1 cellular context compared by ENCODE assay signal in the genomic region with DNA sequence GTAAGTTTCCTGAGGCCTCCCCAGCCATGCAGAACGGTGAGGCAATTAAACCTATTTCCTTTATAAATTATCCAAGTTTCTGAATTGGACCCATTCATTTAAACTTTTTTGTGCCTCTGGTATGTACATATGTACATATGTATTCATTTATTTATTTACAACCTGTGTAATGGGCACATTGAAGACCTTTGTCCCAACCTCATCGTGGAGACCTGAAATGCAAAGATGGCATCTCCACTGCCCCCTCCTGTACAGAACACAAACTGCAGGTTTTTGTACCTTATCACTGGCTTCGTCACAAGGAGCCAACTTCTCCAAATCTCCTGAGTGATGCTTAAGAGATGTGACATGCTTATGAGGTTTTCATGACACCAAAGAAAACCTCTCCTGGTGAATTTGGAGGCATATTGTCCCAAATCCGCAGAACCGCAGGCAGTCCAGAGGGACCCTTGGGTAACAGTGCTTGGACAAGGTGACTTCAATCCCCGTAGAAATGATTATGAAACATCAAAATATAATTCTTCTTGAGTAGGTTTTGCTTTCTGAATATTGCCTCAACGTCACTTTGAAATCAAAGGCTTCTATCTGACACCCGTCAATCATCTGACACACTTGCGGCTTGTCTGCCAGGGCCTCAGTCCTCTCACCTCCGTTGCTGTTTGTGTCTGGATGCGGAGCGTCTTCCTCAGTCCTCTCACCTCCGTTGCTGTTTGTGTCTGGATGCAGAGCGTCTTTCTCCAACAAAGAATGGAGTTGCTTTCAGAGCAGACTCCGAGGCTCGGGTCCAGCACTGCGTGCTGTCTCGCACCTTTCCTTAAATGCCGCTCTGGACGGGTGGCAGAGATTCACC.
TF ChIP-seq lines count a peak whose summit lies in the region.

No MANE protein-coding gene starts in this region.

TF ChIP-seq in HCT116, 20 proteins besides CTCF, POLR2A, EP300 and RAD21:
- TF ChIP-seq, protein P1, sequence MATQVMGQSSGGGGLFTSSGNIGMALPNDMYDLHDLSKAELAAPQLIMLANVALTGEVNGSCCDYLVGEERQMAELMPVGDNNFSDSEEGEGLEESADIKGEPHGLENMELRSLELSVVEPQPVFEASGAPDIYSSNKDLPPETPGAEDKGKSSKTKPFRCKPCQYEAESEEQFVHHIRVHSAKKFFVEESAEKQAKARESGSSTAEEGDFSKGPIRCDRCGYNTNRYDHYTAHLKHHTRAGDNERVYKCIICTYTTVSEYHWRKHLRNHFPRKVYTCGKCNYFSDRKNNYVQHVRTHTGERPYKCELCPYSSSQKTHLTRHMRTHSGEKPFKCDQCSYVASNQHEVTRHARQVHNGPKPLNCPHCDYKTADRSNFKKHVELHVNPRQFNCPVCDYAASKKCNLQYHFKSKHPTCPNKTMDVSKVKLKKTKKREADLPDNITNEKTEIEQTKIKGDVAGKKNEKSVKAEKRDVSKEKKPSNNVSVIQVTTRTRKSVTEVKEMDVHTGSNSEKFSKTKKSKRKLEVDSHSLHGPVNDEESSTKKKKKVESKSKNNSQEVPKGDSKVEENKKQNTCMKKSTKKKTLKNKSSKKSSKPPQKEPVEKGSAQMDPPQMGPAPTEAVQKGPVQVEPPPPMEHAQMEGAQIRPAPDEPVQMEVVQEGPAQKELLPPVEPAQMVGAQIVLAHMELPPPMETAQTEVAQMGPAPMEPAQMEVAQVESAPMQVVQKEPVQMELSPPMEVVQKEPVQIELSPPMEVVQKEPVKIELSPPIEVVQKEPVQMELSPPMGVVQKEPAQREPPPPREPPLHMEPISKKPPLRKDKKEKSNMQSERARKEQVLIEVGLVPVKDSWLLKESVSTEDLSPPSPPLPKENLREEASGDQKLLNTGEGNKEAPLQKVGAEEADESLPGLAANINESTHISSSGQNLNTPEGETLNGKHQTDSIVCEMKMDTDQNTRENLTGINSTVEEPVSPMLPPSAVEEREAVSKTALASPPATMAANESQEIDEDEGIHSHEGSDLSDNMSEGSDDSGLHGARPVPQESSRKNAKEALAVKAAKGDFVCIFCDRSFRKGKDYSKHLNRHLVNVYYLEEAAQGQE (IDR thresholded peaks at IDR 0.05; ENCODE audit: low read depth), result no peak
